In the genomic region with DNA sequence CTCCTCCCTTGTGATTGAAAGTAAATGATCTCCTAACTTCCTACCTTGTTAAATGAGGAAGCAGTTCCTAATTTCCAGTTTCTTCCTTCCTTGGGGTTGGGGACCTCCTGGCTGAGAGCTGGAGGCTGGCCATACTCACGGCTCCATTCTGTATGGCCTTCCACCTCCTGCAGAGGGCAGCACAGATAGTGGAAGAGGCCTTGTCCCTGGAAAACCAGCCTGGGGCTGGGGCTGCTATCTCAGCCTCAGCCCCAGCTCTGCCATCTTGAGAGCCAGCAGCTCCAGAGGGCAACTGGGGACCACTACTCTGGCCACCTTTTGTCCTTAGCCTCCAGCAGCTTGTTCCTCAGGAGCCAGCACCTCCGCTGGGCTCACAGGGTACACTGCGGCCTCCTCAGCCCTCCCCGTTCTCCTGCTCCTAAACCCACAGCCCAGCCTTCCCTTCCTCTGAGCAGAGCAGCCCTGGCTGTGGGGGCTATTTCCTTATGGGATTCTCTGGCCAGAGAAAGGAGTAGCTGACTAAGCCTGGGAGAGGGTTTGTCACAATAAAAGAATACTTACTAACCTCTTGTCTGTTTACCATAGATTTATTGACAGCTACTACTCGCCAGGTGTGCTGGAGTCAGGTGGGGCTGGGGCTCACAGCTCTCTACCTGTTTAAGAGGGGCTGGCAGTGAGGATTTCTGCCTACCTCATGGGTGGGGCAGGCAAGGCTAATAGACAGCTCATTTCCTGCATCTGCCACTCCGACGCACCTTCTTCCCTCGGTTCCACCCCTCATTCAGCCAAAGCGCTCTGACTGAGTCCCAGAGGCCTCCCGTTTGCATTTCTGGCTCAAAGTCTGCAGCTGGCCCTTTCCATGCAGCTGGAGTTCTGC, we compare ENCODE assay signal across 8 cellular contexts. TPM values are rescaled to one million over a fixed set of nuclear protein-coding genes. Genes with fewer than 3 reads are reported as not detected.
DNase-seq lines count a peak whose midpoint lies in the region; ATAC-seq and TF ChIP-seq lines count a peak whose summit lies in the region.

No MANE protein-coding gene starts in this region.

- CTCF ChIA-PET in RWPE1 (lab: Yijun Ruan, JAX): interaction anchor here (0.5 to 2.5 kb wide), 17 partner anchors 9 to 895 kb away, joined by 3 to 18 read pairs (median 3); a partner anchor contains a TSS

- H3K27me3 ChIP-seq in Karpas-422 (ENCODE audit: low read length) (no peaks in the 10 kb centered on the region), osteoblast (ENCODE audit: insufficient read depth, low read length) (no peaks in the 10 kb centered on the region)

- H3K36me3 ChIP-seq in Karpas-422 (ENCODE audit: insufficient read depth, low read length) (no peaks in the 10 kb centered on the region), osteoblast (ENCODE audit: insufficient read depth, low read length) (peaks cover 45% of the 10 kb centered on the region)

- peak; percentile 82 for TF ChIP-seq CTCF in RWPE1 (conservative IDR thresholded peaks at IDR 0.05; ENCODE audit: low read depth)
- peak; percentile 88 for TF ChIP-seq CTCF in fibroblast of villous mesenchyme (IDR thresholded peaks at IDR 0.05; ENCODE audit: insufficient read depth, low read depth, low read length)
- peak; percentile 87 for TF ChIP-seq CTCF in osteoblast (IDR thresholded peaks at IDR 0.05; ENCODE audit: extremely low read depth, low read depth, low read length)

- H3K9me2 ChIP-seq in Karpas-422 (replicated peaks; ENCODE audit: insufficient read depth, low read length): no peaks in the 10 kb centered on the region

- peaks cover 12% of the 10 kb centered on the region for H3K4me1 ChIP-seq in Karpas-422 (ENCODE audit: low read length)
- H3K4me1 ChIP-seq in osteoblast (ENCODE audit: insufficient read depth, low read length): peaks cover 6% of the 10 kb centered on the region

- H3K79me2 ChIP-seq in Karpas-422 (ENCODE audit: low read length): peaks cover under 1% of the 10 kb centered on the region; the same call in 1 of the 2 replicates
- H3K79me2 ChIP-seq in osteoblast (ENCODE audit: insufficient read depth, low read length): peaks cover 13% of the 10 kb centered on the region

- H3K27ac ChIP-seq in Karpas-422 (ENCODE audit: low read length) (no peak overlapping the region), RWPE1 (peak overlapping the region; percentile 70), osteoblast (ENCODE audit: low read depth, low read length) (no peak overlapping the region)

- no peak overlapping the region for H3K4me2 ChIP-seq in Karpas-422 (ENCODE audit: low read depth, low read length, poor library complexity, severe bottlenecking)
- no peak overlapping the region for H3K4me2 ChIP-seq in osteoblast (ENCODE audit: insufficient read depth, low read length)

- H3K9me3 ChIP-seq in Karpas-422 (ENCODE audit: low read length) (no peaks in the 10 kb centered on the region), osteoblast (ENCODE audit: low read depth, low read length) (no peaks in the 10 kb centered on the region)

- POLR2A ChIA-PET in RWPE1 (lab: Yijun Ruan, JAX; ENCODE audit: low non-redundant PET): interaction anchor here (0.6 to 0.8 kb wide), 2 partner anchors 15 to 23 kb away, joined by 3 read pairs; a partner anchor contains a TSS

- H3K4me3 ChIP-seq in Karpas-422 (ENCODE audit: low read length) (no peak overlapping the region), fibroblast of villous mesenchyme (ENCODE audit: low read depth, low read length) (no peak overlapping the region), osteoblast (ENCODE audit: insufficient read depth, low read length) (no peak overlapping the region)

- no peak overlapping the region for H2AFZ ChIP-seq in Karpas-422 (ENCODE audit: low read length)
- H2AFZ ChIP-seq in osteoblast (ENCODE audit: low read length): no peak overlapping the region

- no peak for ATAC-seq in HG02642 (IDR thresholded peaks at IDR 0.05; ENCODE audit: poor library complexity, unreplicated experiment)
- no peak for ATAC-seq in HG02938 (IDR thresholded peaks at IDR 0.05; ENCODE audit: unreplicated experiment)

- DNase-seq in EH (ENCODE audit: low read depth) (peak; percentile 78), Karpas-422 (peak; percentile 87), RWPE1 (ENCODE audit: low spot score) (peak; percentile 71), fibroblast of villous mesenchyme (ENCODE audit: low read depth) (peak; percentile 65), osteoblast (ENCODE audit: insufficient read length, low spot score, missing footprints) (peak; percentile 92)
- DNase-seq in activated effector memory CD4-positive, alpha-beta T cell treated with Interleukin-2 at 50 U/mL for 16 hours: peak; percentile 34

- H4K20me1 ChIP-seq in Karpas-422 (ENCODE audit: insufficient read depth, low read depth, low read length) (no peaks in the 10 kb centered on the region), osteoblast (ENCODE audit: insufficient read depth, low read length) (peaks cover 2% of the 10 kb centered on the region)

- no peak overlapping the region for H3K9ac ChIP-seq in Karpas-422 (ENCODE audit: low read length)

RNA-seq across cellular contexts. Expression of a gene that starts 6.3 kb away (rescaled TPM):
- total RNA-seq in Karpas-422 (2014; rRNA removed; shearing (Covaris generic); ENCODE audit: low replicate concordance): 11.2 and 11.6 TPM in 2 replicates
- total RNA-seq in fibroblast of villous mesenchyme (21.6 and 23.8 TPM in 2 replicates), osteoblast (21.5 and 24.2 TPM in 2 replicates)

RNA-seq across cellular contexts. Expression of a gene that starts 6.3 kb away (rescaled TPM):
- 178 and 213 TPM in 2 replicates for total RNA-seq in Karpas-422 (2014; rRNA removed; shearing (Covaris generic); ENCODE audit: low replicate concordance)
- 264 and 280 TPM in 2 replicates for total RNA-seq in fibroblast of villous mesenchyme
- total RNA-seq in osteoblast: 253 and 255 TPM in 2 replicates

RNA-seq across cellular contexts. Expression of a gene that starts 7.0 kb away (rescaled TPM):
- total RNA-seq in Karpas-422 (2014; rRNA removed; shearing (Covaris generic); ENCODE audit: low replicate concordance): not detected in 2 replicates
- not detected in 2 replicates for total RNA-seq in fibroblast of villous mesenchyme
- total RNA-seq in osteoblast: under 0.01 TPM in 1 of 2 replicates, not detected in the other

RNA-seq across cellular contexts. Expression of a gene that starts 10.4 kb away (rescaled TPM):
- 1.2 and 3.9 TPM in 2 replicates for total RNA-seq in Karpas-422 (2014; rRNA removed; shearing (Covaris generic); ENCODE audit: low replicate concordance)
- 0.86 and 2.3 TPM in 2 replicates for total RNA-seq in fibroblast of villous mesenchyme
- 1.8 TPM in 2 replicates for total RNA-seq in osteoblast

RNA-seq across cellular contexts. Expression of a gene that starts 15.5 kb away (rescaled TPM):
- 35.9 and 78.2 TPM in 2 replicates for total RNA-seq in Karpas-422 (2014; rRNA removed; shearing (Covaris generic); ENCODE audit: low replicate concordance)
- total RNA-seq in fibroblast of villous mesenchyme (22.5 and 30.3 TPM in 2 replicates), osteoblast (8.0 and 11.8 TPM in 2 replicates)

Comparison
In these comparisons a context has a peak if more than half of its experiments do, and no peak if none do; other contexts are left out.
1. DNase-seq: peak in every context shown above with its lines; median percentile 92 in osteoblast; 87 in Karpas-422; 78 in EH; 71 in RWPE1; 65 in fibroblast of villous mesenchyme; 34 in activated effector memory CD4-positive, alpha-beta T cell treated with Interleukin-2 at 50 U/mL for 16 hours.